Comparison of ENCODE assay signal across 24 cellular contexts in genomic region chr2:28702887-28703286, GRCh38. TPM values are rescaled to one million over a fixed set of nuclear protein-coding genes. Genes with fewer than 3 reads are reported as not detected.
DNase-seq lines count a peak whose midpoint lies in the region; ATAC-seq and TF ChIP-seq lines count a peak whose summit lies in the region.
"Had no signal": no experiment of that assay in that cellular context is flagged by ENCODE, and none has a peak within 500 bp of the region (broad histone marks: within the 10 kb centered on the region; RNA-seq: fewer than 3 reads in every experiment).

No MANE protein-coding gene starts in this region.

- TF ChIP-seq CTCF in gastroesophageal sphincter (IDR thresholded peaks at IDR 0.05) (no peak), sigmoid colon (IDR thresholded peaks at IDR 0.05) (no peak)

- 17 to 67% methylated on average over 1 of the region's 7 CpGs for WGBS in gastroesophageal sphincter (ENCODE audit: low coverage in 1 of 2), 2 donors
- whole genome bisulfite sequencing in sigmoid colon, 2 donors = 90 to 95% methylated on average over 7 of the region's 7 CpGs

- no peak overlapping the region for H3K4me3 ChIP-seq in BLaER1
- H3K4me3 ChIP-seq in gastroesophageal sphincter = no peak overlapping the region
- H3K4me3 ChIP-seq in sigmoid colon = no peak overlapping the region
- H3K4me3 ChIP-seq: ovary, stomach, upper lobe of left lung had no signal

- no peak overlapping the region for H3K9ac ChIP-seq in BLaER1

- H3K4me3 Mint-ChIP-seq in activated naive CD4-positive, alpha-beta T cell treated with anti-CD3 and anti-CD28 coated beads, Interleukin-2, amount 10 ng/mL, durations not matched to agents 7 days and 5 days = no peak overlapping the region
- H3K4me3 Mint-ChIP-seq: dendritic cell treated with granulocyte-macrophage colony-stimulating factor and Interleukin-4, amounts not matched to agents 40 ng/mL and 50 ng/mL, for 4 days; nephron progenitor cell; T-cell had no signal

- H3K27ac ChIP-seq in BLaER1 (no peak overlapping the region), gastroesophageal sphincter (peak overlapping the region in 3 of 4 donors; percentile 58 to 71 (median 65)), sigmoid colon (peak overlapping the region; percentile 58 to 71 (median 65))
- H3K27ac ChIP-seq: ovary, upper lobe of left lung had no signal

- peaks cover 10% of the 10 kb centered on the region for H3K4me1 Mint-ChIP-seq in activated naive CD4-positive, alpha-beta T cell treated with anti-CD3 and anti-CD28 coated beads, Interleukin-2, amount 10 ng/mL, durations not matched to agents 7 days and 5 days

- intact Hi-C loops in sigmoid colon (cut with DNase I) = no loop called here
- intact Hi-C loops in head of caudate nucleus (cut with DNase I) = no loop called here

- H3K27me3 Mint-ChIP-seq in activated naive CD4-positive, alpha-beta T cell treated with anti-CD3 and anti-CD28 coated beads, Interleukin-2, amount 10 ng/mL, durations not matched to agents 7 days and 5 days = no peaks in the 10 kb centered on the region
- H3K27me3 Mint-ChIP-seq: dendritic cell treated with granulocyte-macrophage colony-stimulating factor and Interleukin-4, amounts not matched to agents 40 ng/mL and 50 ng/mL, for 4 days; T-cell had no signal

- H3K36me3 Mint-ChIP-seq in activated naive CD4-positive, alpha-beta T cell treated with anti-CD3 and anti-CD28 coated beads, Interleukin-2, amount 10 ng/mL, durations not matched to agents 7 days and 5 days = peaks cover 5% of the 10 kb centered on the region
- H3K36me3 Mint-ChIP-seq: T-cell had no signal

- no peak for ATAC-seq in gastroesophageal sphincter
- ATAC-seq: Panc1, T-cell had no signal

- H3K27ac Mint-ChIP-seq in activated naive CD4-positive, alpha-beta T cell treated with anti-CD3 and anti-CD28 coated beads, Interleukin-2, amount 10 ng/mL, durations not matched to agents 7 days and 5 days = no peak overlapping the region
- H3K27ac Mint-ChIP-seq: dendritic cell treated with granulocyte-macrophage colony-stimulating factor and Interleukin-4, amounts not matched to agents 40 ng/mL and 50 ng/mL, for 4 days; T-cell had no signal

- DNase-seq in Kasumi-1 (lab: John Stamatoyannopoulos, UW) (peak; percentile 89 to 94), sigmoid colon (no peak), putamen (ENCODE audit: low spot score) (no peak), head of caudate nucleus (no peak), NCI-H82 (lab: John Stamatoyannopoulos, UW) (no peak)
- DNase-seq in activated naive CD4-positive, alpha-beta T cell treated with anti-CD3 and anti-CD28 coated beads, Interleukin-2, amount 10 ng/mL, durations not matched to agents 7 days and 5 days = no peak
- DNase-seq: ACHN; activated CD4-positive, alpha-beta T cell treated with anti-CD3 and anti-CD28 coated beads, Interleukin-2, amount 50 U/mL, for 4 hours; activated CD4-positive, CD25-positive, alpha-beta regulatory T cell; activated naive CD4-positive, alpha-beta T cell treated with anti-CD3 and anti-CD28 coated beads, Interleukin-2, amount 50 U/mL, for 16 hours; COR-L47; kidney; NCI-H1105 treated with DMSO at 0.1 percent for 48 hours; NCI-H1930; NCI-H524 treated with DMSO at 0.1 percent for 48 hours; nephron progenitor cell; ovary; stomach; T-cell; upper lobe of left lung had no signal

- H3K9me3 Mint-ChIP-seq in activated naive CD4-positive, alpha-beta T cell treated with anti-CD3 and anti-CD28 coated beads, Interleukin-2, amount 10 ng/mL, durations not matched to agents 7 days and 5 days = peaks cover 18% of the 10 kb centered on the region

- H3K36me3 ChIP-seq in BLaER1 (no peaks in the 10 kb centered on the region), gastroesophageal sphincter (no peaks in the 10 kb centered on the region), sigmoid colon (no peaks in the 10 kb centered on the region)
- H3K36me3 ChIP-seq: ovary, stomach, upper lobe of left lung had no signal

- TF ChIP-seq POLR2A in gastroesophageal sphincter (IDR thresholded peaks at IDR 0.05) (no peak), sigmoid colon (IDR thresholded peaks at IDR 0.05) (no peak)

- TF ChIP-seq EP300 in gastroesophageal sphincter (IDR thresholded peaks at IDR 0.05) (no peak), sigmoid colon (IDR thresholded peaks at IDR 0.05) (no peak)

- H3K27me3 ChIP-seq in BLaER1 (no peaks in the 10 kb centered on the region), gastroesophageal sphincter (no peaks in the 10 kb centered on the region), sigmoid colon (no peaks in the 10 kb centered on the region)
- H3K27me3 ChIP-seq: ovary, stomach, upper lobe of left lung had no signal

- H3K9me3 ChIP-seq in BLaER1 (peaks cover 24% of the 10 kb centered on the region), gastroesophageal sphincter (no peaks in the 10 kb centered on the region), sigmoid colon (no peaks in the 10 kb centered on the region)
- H3K9me3 ChIP-seq: ovary, upper lobe of left lung had no signal

- CTCF ChIA-PET in activated naive CD4-positive, alpha-beta T cell treated with anti-CD3 and anti-CD28 coated beads, Interleukin-2, amount 10 ng/mL, durations not matched to agents 7 days and 5 days (lab: Charles Lee) = interaction anchor here (1.2 kb wide), 1 partner anchor 108 kb away, joined by 3 read pairs; no protein-coding TSS in a partner anchor

- peaks cover 23% of the 10 kb centered on the region for H3K4me1 ChIP-seq in BLaER1
- peaks cover 0 to 20% (median 0%) of the 10 kb centered on the region in 3 donors for H3K4me1 ChIP-seq in gastroesophageal sphincter
- peaks cover 0 to 21% (median 18%) of the 10 kb centered on the region in 4 donors for H3K4me1 ChIP-seq in sigmoid colon
- H3K4me1 ChIP-seq: upper lobe of left lung had no signal

- H3K4me2 ChIP-seq in BLaER1 = peak overlapping the region; percentile 44

- no peaks in the 10 kb centered on the region for H4K20me1 ChIP-seq in BLaER1

RNA-seq across cellular contexts. Expression of gene PPP1CB, which starts 48.7 kb away (rescaled TPM):
- total RNA-seq in gastroesophageal sphincter = 1,000 to 10,000 TPM in 1 of 4 donors, 100 to 1,000 TPM in 3; 524 to 1,194 (median 837) TPM
- 100 to 1,000 TPM; 446 to 567 (median 515) TPM for total RNA-seq in sigmoid colon
- polyA plus RNA-seq in sigmoid colon = 100 to 1,000 TPM in 2 of 3 donors, 10 to 100 TPM in 1; 88.7 to 136 (median 112) TPM

Comparison
In these comparisons a context has a peak if more than half of its experiments do, and no peak if none do; other contexts are left out.
1. DNase-seq: peak in Kasumi-1 (2 of 2); none in sigmoid colon (single experiment), putamen (single experiment), head of caudate nucleus (0 of 42), activated naive CD4-positive, alpha-beta T cell treated with anti-CD3 and anti-CD28 coated beads, Interleukin-2, amount 10 ng/mL, durations not matched to agents 7 days and 5 days (single experiment) and NCI-H82 (single experiment).